8 cellular contexts compared by ENCODE assay signal in the genomic region with DNA sequence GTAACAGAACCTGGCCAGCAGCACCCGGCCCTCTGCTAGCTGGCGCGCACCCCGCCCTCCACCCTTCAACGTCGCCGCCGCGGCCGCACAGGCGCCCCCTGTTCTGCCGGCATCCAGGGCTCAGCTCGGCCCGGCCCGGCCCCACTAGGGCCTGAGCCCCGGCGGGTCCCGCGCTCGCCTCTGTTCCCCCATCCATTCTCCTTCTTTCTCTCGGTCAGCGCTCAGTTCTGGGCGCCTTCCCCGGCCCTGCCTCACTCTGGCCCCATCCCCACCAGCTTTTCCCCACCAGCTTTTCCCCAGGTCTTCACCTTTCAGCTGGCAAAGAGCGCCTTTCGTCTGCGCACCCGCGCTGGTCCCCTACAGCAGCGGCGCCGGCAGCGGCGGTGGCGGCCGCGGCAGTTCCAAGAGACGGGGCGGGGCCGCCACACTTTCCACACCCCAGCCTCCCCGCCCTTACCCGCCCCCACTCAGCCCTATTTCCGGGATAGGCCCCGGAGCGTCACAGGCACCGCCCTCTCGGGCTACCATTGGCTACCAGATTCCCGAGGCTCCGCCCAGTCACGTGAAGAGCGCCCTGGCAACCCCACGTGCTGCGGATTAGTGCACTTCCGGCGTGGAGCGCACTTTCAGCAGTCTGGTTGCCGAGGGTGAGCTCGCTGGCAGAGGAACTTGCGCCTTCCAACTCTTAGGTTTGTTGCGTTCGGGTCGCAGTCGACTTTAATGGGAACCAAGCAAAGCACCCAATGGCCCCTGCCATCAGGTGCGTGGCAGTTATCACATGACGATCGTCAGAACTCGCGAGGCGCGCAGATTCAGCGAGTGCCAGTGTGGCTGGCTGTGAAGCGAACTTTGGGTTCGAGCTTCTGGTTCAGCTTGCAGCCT. TPM values are rescaled to one million over a fixed set of nuclear protein-coding genes. Genes with fewer than 3 reads are reported as not detected.
DNase-seq lines count a peak whose midpoint lies in the region; ATAC-seq and TF ChIP-seq lines count a peak whose summit lies in the region.

A gene (minus strand): TSS at position 403 of the 882 bp plus-strand sequence. CDS start 831 bp downstream, outside the sequence.

- no peaks in the 10 kb centered on the region for H3K9me3 Mint-ChIP-seq in natural killer cell
- peaks cover 7 to 11% of the 10 kb centered on the region in 2 donors for H3K9me3 Mint-ChIP-seq in stimulated activated naive B cell treated with anti-CD40 and anti-IgM and Interleukin-4, amounts not matched to agents 10 μg/mL and 1 μg/mL and 100 μg/mL, for 72 hours

- peak within 1 kb of the TSS; percentile 98 for H3K4me3 Mint-ChIP-seq in natural killer cell
- peak within 1 kb of the TSS; percentile 91 to 100 for H3K4me3 Mint-ChIP-seq in stimulated activated naive B cell treated with anti-CD40 and anti-IgM and Interleukin-4, amounts not matched to agents 10 μg/mL and 1 μg/mL and 100 μg/mL, for 72 hours

- intact Hi-C loops in natural killer cell (cut with micrococcal nuclease) = loop anchor here (1.0 to 5.0 kb wide), 3 partner anchors 38 to 551 kb away; a partner anchor contains a TSS

- H3K27me3 Mint-ChIP-seq in natural killer cell (ENCODE audit: low read depth in 2 of 2) = no peaks in the 10 kb centered on the region
- no peaks in the 10 kb centered on the region for H3K27me3 Mint-ChIP-seq in stimulated activated naive B cell treated with anti-CD40 and anti-IgM and Interleukin-4, amounts not matched to agents 10 μg/mL and 1 μg/mL and 100 μg/mL, for 72 hours

- no peak for TF ChIP-seq CTCF in Peyer's patch (IDR thresholded peaks at IDR 0.05)
- no peak for TF ChIP-seq CTCF in natural killer cell (IDR thresholded peaks at IDR 0.05)

- peak within 1 kb of the TSS; percentile 52 to 73 (median 69) for H3K4me3 ChIP-seq in Peyer's patch

- H3K27ac Mint-ChIP-seq in natural killer cell = peak within 1 kb of the TSS; percentile 87 to 89
- peak within 1 kb of the TSS; percentile 98 for H3K27ac Mint-ChIP-seq in stimulated activated naive B cell treated with anti-CD40 and anti-IgM and Interleukin-4, amounts not matched to agents 10 μg/mL and 1 μg/mL and 100 μg/mL, for 72 hours

- no peaks in the 10 kb centered on the region for H3K27me3 ChIP-seq in Peyer's patch

- H3K4me1 ChIP-seq in Peyer's patch = peaks cover 0 to 11% (median 4%) of the 10 kb centered on the region in 4 donors

- H3K4me1 Mint-ChIP-seq in natural killer cell = peaks cover 23 to 29% of the 10 kb centered on the region in 2 donors
- H3K4me1 Mint-ChIP-seq in stimulated activated naive B cell treated with anti-CD40 and anti-IgM and Interleukin-4, amounts not matched to agents 10 μg/mL and 1 μg/mL and 100 μg/mL, for 72 hours = peaks cover 2 to 10% of the 10 kb centered on the region in 2 donors

- DNase-seq in DMS153 (lab: John Stamatoyannopoulos, UW) (peak; percentile 94), Peyer's patch (peak; percentile 88 to 96 (median 95)), activated T-helper 1 cell treated with Interleukin-2 at 50 U/mL for 16 hours (ENCODE audit: low read depth) (peak; percentile 91), fibroblast of peridontal ligament (ENCODE audit: extremely low read depth) (peak; percentile 92), natural killer cell (peak; percentile 91)
- peak; percentile 85 for DNase-seq in stimulated activated naive B cell treated with anti-CD40 and anti-IgM and Interleukin-4, amounts not matched to agents 10 μg/mL and 1 μg/mL and 100 μg/mL, for 72 hours

- H3K36me3 Mint-ChIP-seq in natural killer cell = no peaks in the 10 kb centered on the region
- H3K36me3 Mint-ChIP-seq in stimulated activated naive B cell treated with anti-CD40 and anti-IgM and Interleukin-4, amounts not matched to agents 10 μg/mL and 1 μg/mL and 100 μg/mL, for 72 hours = no peaks in the 10 kb centered on the region

- TF ChIP-seq EP300 in Ishikawa (IDR thresholded peaks at IDR 0.05; ENCODE audit: borderline replicate concordance) = no peak

- no peaks in the 10 kb centered on the region for H3K36me3 ChIP-seq in Peyer's patch

- ATAC-seq in GM21717 (IDR thresholded peaks at IDR 0.05; ENCODE audit: unreplicated experiment) (peak; percentile 93), natural killer cell (peak; percentile 92 to 98 (median 94))
- peak; percentile 96 to 97 for ATAC-seq in stimulated activated naive B cell treated with anti-CD40 and anti-IgM and Interleukin-4, amounts not matched to agents 10 μg/mL and 1 μg/mL and 100 μg/mL, for 72 hours (replicated peaks)

- TF ChIP-seq RAD21 in Ishikawa (IDR thresholded peaks at IDR 0.05; ENCODE audit: low read depth) = no peak

- TF ChIP-seq POLR2A in Peyer's patch (IDR thresholded peaks at IDR 0.05) = no peak

- peak within 1 kb of the TSS; percentile 41 to 62 (median 58) for H3K27ac ChIP-seq in Peyer's patch

- H3K9me3 ChIP-seq in Peyer's patch = peaks cover 0 to 10% (median 3%) of the 10 kb centered on the region in 4 donors

TF ChIP-seq in Ishikawa, 13 proteins besides CTCF, POLR2A, EP300 and RAD21:
- TF ChIP-seq TEAD4 (IDR thresholded peaks at IDR 0.05) = 0 out of 2 replicates have a peak, but pooled peaks have one; percentile 7
- peak; percentile 77; the same call in 1 of the 2 replicates for TF ChIP-seq TCF12 (IDR thresholded peaks at IDR 0.05; ENCODE audit: low read depth)
- TF ChIP-seq NFIC (IDR thresholded peaks at IDR 0.05) = no peak; the same call in 1 of the 2 replicates
- 0 out of 2 replicates have a peak, but pooled peaks have one; percentile 38 for TF ChIP-seq TAF1 (IDR thresholded peaks at IDR 0.05; ENCODE audit: low read depth)
- no peak for TF ChIP-seq FOXM1 (IDR thresholded peaks at IDR 0.05; ENCODE audit: borderline replicate concordance, low read depth)
- TF ChIP-seq EGR1 (IDR thresholded peaks at IDR 0.05) = peak; percentile 61; the same call in 1 of the 2 replicates
- TF ChIP-seq, protein P1, sequence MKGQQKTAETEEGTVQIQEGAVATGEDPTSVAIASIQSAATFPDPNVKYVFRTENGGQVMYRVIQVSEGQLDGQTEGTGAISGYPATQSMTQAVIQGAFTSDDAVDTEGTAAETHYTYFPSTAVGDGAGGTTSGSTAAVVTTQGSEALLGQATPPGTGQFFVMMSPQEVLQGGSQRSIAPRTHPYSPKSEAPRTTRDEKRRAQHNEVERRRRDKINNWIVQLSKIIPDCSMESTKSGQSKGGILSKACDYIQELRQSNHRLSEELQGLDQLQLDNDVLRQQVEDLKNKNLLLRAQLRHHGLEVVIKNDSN (IDR thresholded peaks at IDR 0.05) = peak; percentile 100
- TF ChIP-seq, protein P2, sequence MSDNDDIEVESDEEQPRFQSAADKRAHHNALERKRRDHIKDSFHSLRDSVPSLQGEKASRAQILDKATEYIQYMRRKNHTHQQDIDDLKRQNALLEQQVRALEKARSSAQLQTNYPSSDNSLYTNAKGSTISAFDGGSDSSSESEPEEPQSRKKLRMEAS (IDR thresholded peaks at IDR 0.05) = peak; percentile 100

RNA-seq across cellular contexts. Expression of the gene that starts here (rescaled TPM):
- total RNA-seq in Peyer's patch (1 to 10 TPM in 3 of 4 donors, under 1 TPM in 1; 0.57 to 5.0 (median 1.8) TPM), natural killer cell (10 to 100 TPM; 12.9 to 34.8 (median 22.8) TPM)

Comparison
In these comparisons a context has a peak if more than half of its experiments do, and no peak if none do; other contexts are left out.
1. Peak in every context shown above with its lines: DNase-seq, ATAC-seq, H3K4me3 ChIP-seq and H3K27ac ChIP-seq.